Comparison of ENCODE assay signal across 25 cellular contexts in the genomic region with DNA sequence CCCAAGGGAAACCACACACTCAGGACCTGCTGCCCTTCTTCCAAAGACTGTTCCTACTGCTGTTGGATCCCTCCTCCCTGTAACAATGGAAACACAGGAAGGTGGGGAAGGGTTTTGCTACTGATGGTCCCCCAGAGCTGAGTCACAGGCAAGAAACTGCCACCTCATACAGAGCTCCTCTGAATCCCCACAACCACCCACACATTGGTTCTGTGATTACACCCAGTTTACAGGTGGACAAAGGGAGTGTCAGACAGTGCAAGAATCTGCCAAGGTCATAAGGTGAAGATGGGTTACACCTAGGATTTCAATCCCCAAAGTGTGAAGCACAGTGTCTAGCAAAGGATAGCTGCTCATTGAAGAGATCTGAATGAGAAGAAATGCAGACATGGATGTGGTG.
"Had no signal": no experiment of that assay in that cellular context is flagged by ENCODE, and none has a peak within 500 bp of the region (broad histone marks: within the 10 kb centered on the region; RNA-seq: fewer than 3 reads in every experiment).

No MANE protein-coding gene starts in this region.

- H3K27me3 Mint-ChIP-seq: activated naive CD8-positive, alpha-beta T cell treated with anti-CD3 and anti-CD28 coated beads for 36 hours had no signal

- DNase-seq: activated CD4-positive, alpha-beta T cell treated with anti-CD3 and anti-CD28 coated beads for 36 hours; activated CD4-positive, CD25-positive, alpha-beta regulatory T cell; activated effector memory CD4-positive, alpha-beta T cell treated with anti-CD3 and anti-CD28 coated beads, Interleukin-2, amount 50 U/mL, for 16 hours; activated naive CD4-positive, alpha-beta T cell treated with anti-CD3 and anti-CD28 coated beads for 36 hours; activated naive CD8-positive, alpha-beta T cell treated with anti-CD3 and anti-CD28 coated beads for 36 hours; activated T-cell treated with anti-CD3 and anti-CD28 coated beads for 4 hours; adrenal gland; aorta; caudate nucleus; cortex of kidney; foreskin keratinocyte; heart right ventricle; left ventricle myocardium inferior; nephron progenitor cell; sigmoid colon; small intestine; stimulated activated CD4-positive, alpha-beta T cell treated with anti-CD3 and anti-CD28 coated beads, Interleukin-4, amount 100 ng/mL, for 24 hours; T-helper 1 cell; tibial artery had no signal

- H3K4me3 Mint-ChIP-seq: activated CD4-positive, alpha-beta T cell treated with anti-CD3 and anti-CD28 coated beads for 36 hours; activated naive CD4-positive, alpha-beta T cell treated with anti-CD3 and anti-CD28 coated beads for 36 hours; activated naive CD8-positive, alpha-beta T cell treated with anti-CD3 and anti-CD28 coated beads for 36 hours; brain; nephron progenitor cell; stimulated activated memory B cell treated with anti-CD40 and anti-IgM and Interleukin-4, amounts not matched to agents 10 μg/mL and 1 μg/mL and 100 μg/mL, for 72 hours; T-helper 2 cell treated with Interferon-gamma antibody and Interleukin-4, amounts not matched to agents 5 μg/mL and 100 μg/mL, for 36 hours had no signal

- H3K36me3 Mint-ChIP-seq: activated naive CD8-positive, alpha-beta T cell treated with anti-CD3 and anti-CD28 coated beads for 36 hours; brain; stimulated activated memory B cell treated with anti-CD40 and anti-IgM and Interleukin-4, amounts not matched to agents 10 μg/mL and 1 μg/mL and 100 μg/mL, for 72 hours had no signal

- H3K27ac ChIP-seq: adrenal gland, neutrophil, suprapubic skin, tibial artery had no signal

- H3K9me3 ChIP-seq: adrenal gland, heart right ventricle, left ventricle myocardium inferior, neutrophil, sigmoid colon, suprapubic skin, tibial artery had no signal

- H3K27me3 ChIP-seq: adrenal gland, foreskin keratinocyte, heart right ventricle, neutrophil, sigmoid colon, suprapubic skin had no signal

- H3K4me1 Mint-ChIP-seq: activated CD4-positive, alpha-beta T cell treated with anti-CD3 and anti-CD28 coated beads for 36 hours; activated naive CD8-positive, alpha-beta T cell treated with anti-CD3 and anti-CD28 coated beads for 36 hours; stimulated activated memory B cell treated with anti-CD40 and anti-IgM and Interleukin-4, amounts not matched to agents 10 μg/mL and 1 μg/mL and 100 μg/mL, for 72 hours had no signal

- ATAC-seq: activated CD4-positive, alpha-beta T cell treated with anti-CD3 and anti-CD28 coated beads for 36 hours; esophagus mucosa; foreskin keratinocyte; heart right ventricle; stimulated activated memory B cell treated with anti-CD40 and anti-IgM and Interleukin-4, amounts not matched to agents 10 μg/mL and 1 μg/mL and 100 μg/mL, for 72 hours had no signal

- H3K9me3 Mint-ChIP-seq: activated naive CD4-positive, alpha-beta T cell treated with anti-CD3 and anti-CD28 coated beads for 36 hours; T-helper 2 cell treated with Interferon-gamma antibody and Interleukin-4, amounts not matched to agents 5 μg/mL and 100 μg/mL, for 36 hours had no signal

- H3K36me3 ChIP-seq: adrenal gland, heart right ventricle, left ventricle myocardium inferior, neutrophil, sigmoid colon, suprapubic skin, tibial artery had no signal

- H3K4me3 ChIP-seq: adrenal gland, heart right ventricle, left ventricle myocardium inferior, sigmoid colon, suprapubic skin, tibial artery had no signal

- H3K27ac Mint-ChIP-seq: activated CD4-positive, alpha-beta T cell treated with anti-CD3 and anti-CD28 coated beads for 36 hours; activated naive CD4-positive, alpha-beta T cell treated with anti-CD3 and anti-CD28 coated beads for 36 hours; activated naive CD8-positive, alpha-beta T cell treated with anti-CD3 and anti-CD28 coated beads for 36 hours; stimulated activated memory B cell treated with anti-CD40 and anti-IgM and Interleukin-4, amounts not matched to agents 10 μg/mL and 1 μg/mL and 100 μg/mL, for 72 hours; T-helper 2 cell treated with Interferon-gamma antibody and Interleukin-4, amounts not matched to agents 5 μg/mL and 100 μg/mL, for 36 hours had no signal
